8 cellular contexts compared by ENCODE assay signal in the genomic region with DNA sequence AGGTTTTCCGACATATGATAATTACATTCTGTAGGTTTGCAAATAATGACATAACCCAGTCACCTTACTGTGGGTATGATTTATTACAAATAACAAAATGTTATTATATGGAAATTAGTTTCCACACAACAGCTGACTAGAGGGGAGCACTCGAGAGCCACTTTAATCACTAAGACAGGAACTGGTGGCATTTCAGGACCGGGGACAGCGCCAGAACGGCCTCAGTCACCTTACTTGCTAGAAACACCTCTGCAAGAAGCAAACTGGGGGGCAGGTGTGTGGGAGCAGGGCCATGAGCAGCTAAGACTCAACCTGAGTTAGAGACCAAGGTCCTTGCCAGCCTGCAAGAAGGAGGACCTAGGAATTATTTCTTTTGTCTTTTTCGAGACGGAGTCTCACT.
DNase-seq lines count a peak whose midpoint lies in the region; ATAC-seq, FAIRE-seq and TF ChIP-seq lines count a peak whose summit lies in the region.

No MANE protein-coding gene starts in this region.

- ATAC-seq in CD4-positive, CD25-positive, alpha-beta regulatory T cell (ENCODE audit: low read depth in 2 of 2), result no peak
- no peak for ATAC-seq in activated T-cell treated with anti-CD3 and anti-CD28 coated beads, Interleukin-2, amount 50 U/mL, for 72 hours (replicated peaks in 1 of 2)
- ATAC-seq in lower lobe of right lung (no peak), GM18511 (IDR thresholded peaks at IDR 0.05; ENCODE audit: unreplicated experiment) (no peak)
- ATAC-seq in natural killer cell treated with Interleukin-12 subunit alpha and Interleukin-12 subunit beta and Interleukin-15 and Interleukin-18, amount 100 ng/mL, for 72 hours, result no peak

- dilution Hi-C loops in keratinocyte (cut with MboI; ENCODE audit: extremely low pct_ligation_motif_present, low sequenced_read_pairs), result no loop called here

- H3K4me3 Mint-ChIP-seq in CD4-positive, CD25-positive, alpha-beta regulatory T cell, result no peak overlapping the region
- no peak overlapping the region for H3K4me3 Mint-ChIP-seq in activated T-cell treated with anti-CD3 and anti-CD28 coated beads, Interleukin-2, amount 50 U/mL, for 72 hours
- no peak overlapping the region for H3K4me3 Mint-ChIP-seq in natural killer cell treated with Interleukin-12 subunit alpha and Interleukin-12 subunit beta and Interleukin-15 and Interleukin-18, amount 100 ng/mL, for 72 hours

- H3K4me1 Mint-ChIP-seq in CD4-positive, CD25-positive, alpha-beta regulatory T cell, result no peaks in the 10 kb centered on the region
- no peaks in the 10 kb centered on the region for H3K4me1 Mint-ChIP-seq in activated T-cell treated with anti-CD3 and anti-CD28 coated beads, Interleukin-2, amount 50 U/mL, for 72 hours (ENCODE audit: low read depth)
- peaks cover 0 to 7% of the 10 kb centered on the region in 2 donors for H3K4me1 Mint-ChIP-seq in natural killer cell treated with Interleukin-12 subunit alpha and Interleukin-12 subunit beta and Interleukin-15 and Interleukin-18, amount 100 ng/mL, for 72 hours (ENCODE audit: low read depth in 2 of 2)

- no peaks in the 10 kb centered on the region for H3K9me3 ChIP-seq in CD4-positive, CD25-positive, alpha-beta regulatory T cell (ENCODE audit: control insufficient read depth in 2 of 2, low read length in 2 of 2)
- H3K9me3 ChIP-seq in keratinocyte (ENCODE audit: control insufficient read depth, low read depth, low read length) (no peaks in the 10 kb centered on the region), lower lobe of right lung (no peaks in the 10 kb centered on the region)

- no peaks in the 10 kb centered on the region for H3K9me3 Mint-ChIP-seq in CD4-positive, CD25-positive, alpha-beta regulatory T cell
- no peaks in the 10 kb centered on the region for H3K9me3 Mint-ChIP-seq in activated T-cell treated with anti-CD3 and anti-CD28 coated beads, Interleukin-2, amount 50 U/mL, for 72 hours
- H3K9me3 Mint-ChIP-seq in natural killer cell treated with Interleukin-12 subunit alpha and Interleukin-12 subunit beta and Interleukin-15 and Interleukin-18, amount 100 ng/mL, for 72 hours, result no peaks in the 10 kb centered on the region

- H3K9ac ChIP-seq in keratinocyte (ENCODE audit: control insufficient read depth, extremely low read depth, insufficient read depth, low read length), result no peak overlapping the region

- intact Hi-C loops in lower lobe of right lung (cut with DNase I), result no loop called here

- H3K27me3 ChIP-seq in CD4-positive, CD25-positive, alpha-beta regulatory T cell (ENCODE audit: control insufficient read depth, insufficient read depth, low read length), result peaks cover 3% of the 10 kb centered on the region
- H3K27me3 ChIP-seq in keratinocyte (ENCODE audit: control insufficient read depth, extremely low read depth, insufficient read depth, low read length) (peaks cover 10% of the 10 kb centered on the region), lower lobe of right lung (ENCODE audit: low read depth) (peaks cover 8% of the 10 kb centered on the region)

- H3K27ac ChIP-seq in CD4-positive, CD25-positive, alpha-beta regulatory T cell (ENCODE audit: insufficient read depth, low read length, poor library complexity, severe bottlenecking), result no peak overlapping the region
- H3K27ac ChIP-seq in keratinocyte (ENCODE audit: control insufficient read depth, insufficient read depth, low read length), result no peak overlapping the region
- no peak overlapping the region for H3K27ac ChIP-seq in lower lobe of right lung

- no peak for TF ChIP-seq CTCF in keratinocyte (optimal IDR thresholded peaks at IDR 0.05 in 1 of 3, IDR thresholded peaks at IDR 0.05 in 1 of 3, conservative IDR thresholded peaks at IDR 0.05 in 1 of 3; ENCODE audit: extremely low read depth in 1 of 3, insufficient read depth in 2 of 3, low read length in 3 of 3)
- TF ChIP-seq CTCF in lower lobe of right lung (IDR thresholded peaks at IDR 0.05), result no peak

- H3K27me3 Mint-ChIP-seq in CD4-positive, CD25-positive, alpha-beta regulatory T cell, result peaks cover 19% of the 10 kb centered on the region
- peaks cover 29% of the 10 kb centered on the region for H3K27me3 Mint-ChIP-seq in activated T-cell treated with anti-CD3 and anti-CD28 coated beads, Interleukin-2, amount 50 U/mL, for 72 hours (ENCODE audit: low read depth)
- peaks cover 22 to 42% of the 10 kb centered on the region in 2 donors for H3K27me3 Mint-ChIP-seq in natural killer cell treated with Interleukin-12 subunit alpha and Interleukin-12 subunit beta and Interleukin-15 and Interleukin-18, amount 100 ng/mL, for 72 hours

- peak in 2 of 3 donors; percentile 30 to 60 for DNase-seq in CD4-positive, CD25-positive, alpha-beta regulatory T cell
- DNase-seq in Jurkat, Clone E6-1 (ENCODE audit: low read depth, low spot score), result peak; percentile 66
- DNase-seq in activated T-cell treated with anti-CD3 and anti-CD28 coated beads, Interleukin-2, amount 50 U/mL, for 72 hours, result peak; percentile 37 to 39
- DNase-seq in keratinocyte (ENCODE audit: low read depth, low spot score) (peak; percentile 15), NCI-H1930 (lab: John Stamatoyannopoulos, UW) (no peak), lower lobe of right lung (no peak)
- no peak for DNase-seq in natural killer cell treated with Interleukin-12 subunit alpha and Interleukin-12 subunit beta and Interleukin-15 and Interleukin-18, amount 100 ng/mL, for 72 hours (ENCODE audit: low spot score)

- no peak overlapping the region for H3K4me2 ChIP-seq in keratinocyte (ENCODE audit: control insufficient read depth, extremely low read depth, insufficient read depth, low read depth, low read length)

- no peaks in the 10 kb centered on the region for H3K4me1 ChIP-seq in CD4-positive, CD25-positive, alpha-beta regulatory T cell (ENCODE audit: control insufficient read depth, insufficient read depth, low read length, poor library complexity, severe bottlenecking)
- H3K4me1 ChIP-seq in keratinocyte (ENCODE audit: control insufficient read depth, extremely low read depth, insufficient read depth, low read length) (no peaks in the 10 kb centered on the region), lower lobe of right lung (no peaks in the 10 kb centered on the region)

- H3K36me3 Mint-ChIP-seq in CD4-positive, CD25-positive, alpha-beta regulatory T cell, result no peaks in the 10 kb centered on the region
- no peaks in the 10 kb centered on the region for H3K36me3 Mint-ChIP-seq in activated T-cell treated with anti-CD3 and anti-CD28 coated beads, Interleukin-2, amount 50 U/mL, for 72 hours (ENCODE audit: insufficient read depth in 2 of 2)
- no peaks in the 10 kb centered on the region for H3K36me3 Mint-ChIP-seq in natural killer cell treated with Interleukin-12 subunit alpha and Interleukin-12 subunit beta and Interleukin-15 and Interleukin-18, amount 100 ng/mL, for 72 hours

- no peaks in the 10 kb centered on the region for H3K9me1 ChIP-seq in keratinocyte (ENCODE audit: control insufficient read depth, extremely low read depth, insufficient read depth, low read length)

- H3K36me3 ChIP-seq in CD4-positive, CD25-positive, alpha-beta regulatory T cell (ENCODE audit: control insufficient read depth, insufficient read depth, low read length), result no peaks in the 10 kb centered on the region
- H3K36me3 ChIP-seq in keratinocyte (ENCODE audit: control insufficient read depth in 2 of 2, extremely low read depth in 1 of 2, insufficient read depth in 2 of 2, low read length in 2 of 2), result no peaks in the 10 kb centered on the region
- H3K36me3 ChIP-seq in lower lobe of right lung, result no peaks in the 10 kb centered on the region

- H3K79me2 ChIP-seq in keratinocyte (ENCODE audit: control insufficient read depth, insufficient read depth, low read length), result no peaks in the 10 kb centered on the region

- FAIRE-seq in keratinocyte (lab: Jason Lieb, UNC), result no peak

- no peaks in the 10 kb centered on the region for H4K20me1 ChIP-seq in keratinocyte (ENCODE audit: control insufficient read depth, extremely low read depth, insufficient read depth, low read length)

- H2AFZ ChIP-seq in keratinocyte (ENCODE audit: control insufficient read depth, low read length), result no peak overlapping the region

- H3K27ac Mint-ChIP-seq in CD4-positive, CD25-positive, alpha-beta regulatory T cell, result no peak overlapping the region
- no peak overlapping the region for H3K27ac Mint-ChIP-seq in activated T-cell treated with anti-CD3 and anti-CD28 coated beads, Interleukin-2, amount 50 U/mL, for 72 hours
- no peak overlapping the region for H3K27ac Mint-ChIP-seq in natural killer cell treated with Interleukin-12 subunit alpha and Interleukin-12 subunit beta and Interleukin-15 and Interleukin-18, amount 100 ng/mL, for 72 hours

- no peak overlapping the region for H3K4me3 ChIP-seq in CD4-positive, CD25-positive, alpha-beta regulatory T cell (ENCODE audit: low read depth, low read length)
- no peak overlapping the region for H3K4me3 ChIP-seq in Jurkat, Clone E6-1 (ENCODE audit: low read length)
- H3K4me3 ChIP-seq in keratinocyte (ENCODE audit: control insufficient read depth in 2 of 3, extremely low read depth in 1 of 3, insufficient read depth in 2 of 3, low read depth in 1 of 3, low read length in 3 of 3) (no peak overlapping the region), lower lobe of right lung (no peak overlapping the region)

Comparison
In these comparisons a context has a peak if more than half of its experiments do, and no peak if none do; other contexts are left out.
1. DNase-seq: peak in CD4-positive, CD25-positive, alpha-beta regulatory T cell (2 of 3), Jurkat, Clone E6-1 (single experiment), activated T-cell treated with anti-CD3 and anti-CD28 coated beads, Interleukin-2, amount 50 U/mL, for 72 hours (2 of 2) and keratinocyte (single experiment); none in NCI-H1930 (0 of 2), lower lobe of right lung (single experiment) and natural killer cell treated with Interleukin-12 subunit alpha and Interleukin-12 subunit beta and Interleukin-15 and Interleukin-18, amount 100 ng/mL, for 72 hours (single experiment).